ENCODE assay signal across 1 cellular context in genomic region chr19:43784251-43784980, GRCh38.
TF ChIP-seq lines count a peak whose summit lies in the region.

No MANE protein-coding gene starts in this region.

TF ChIP-seq in HepG2, 621 proteins besides CTCF, POLR2A, EP300 and RAD21:
- no peak for TF ChIP-seq PHF20 (CRISPR knock-in tag; IDR thresholded peaks at IDR 0.05)
- no peak for TF ChIP-seq FIP1L1 (IDR thresholded peaks at IDR 0.05; ENCODE audit: borderline replicate concordance, insufficient read depth, low read depth, low read length)
- TF ChIP-seq RARA (CRISPR knock-in tag; IDR thresholded peaks at IDR 0.05), result no peak
- peak; percentile 52; the same call in 1 of the 2 replicates for TF ChIP-seq FOSL2 (CRISPR knock-in tag; IDR thresholded peaks at IDR 0.05)
